17 cellular contexts compared by ENCODE assay signal in genomic region chr12:13116971-13117370, GRCh38. TPM values are rescaled to one million over a fixed set of nuclear protein-coding genes. Genes with fewer than 3 reads are reported as not detected.
A peak's percentile ranks its signal among the peaks of the same experiment; 100 is the strongest.
DNase-seq lines count a peak whose midpoint lies in the region; ATAC-seq and TF ChIP-seq lines count a peak whose summit lies in the region.
"Had no signal": no experiment of that assay in that cellular context is flagged by ENCODE, and none has a peak within 500 bp of the region (broad histone marks: within the 10 kb centered on the region; RNA-seq: fewer than 3 reads in every experiment).

No MANE protein-coding gene starts in this region.

- H3K36me3 Mint-ChIP-seq in nephron progenitor cell (ENCODE audit: low read depth) (no peaks in the 10 kb centered on the region), type B pancreatic cell (peaks cover 13% of the 10 kb centered on the region)
- H3K36me3 Mint-ChIP-seq: CD8-positive, alpha-beta memory T cell had no signal

- no peak overlapping the region for H4K5ac ChIP-seq in IMR-90 (ENCODE audit: low read depth, low read length)

- peaks cover 10% of the 10 kb centered on the region for H3K9me3 Mint-ChIP-seq in nephron progenitor cell
- H3K9me3 Mint-ChIP-seq in type B pancreatic cell, result peaks cover 2% of the 10 kb centered on the region
- H3K9me3 Mint-ChIP-seq: CD8-positive, alpha-beta memory T cell had no signal

- no peak for DNase-seq in IMR-90
- no peak for DNase-seq in heart right ventricle
- no peak for DNase-seq in nephron progenitor cell
- DNase-seq in type B pancreatic cell (ENCODE audit: extremely low spot score, unreplicated experiment), result no peak
- DNase-seq in stimulated activated CD8-positive, alpha-beta memory T cell treated with anti-CD3 and anti-CD28 coated beads, Interleukin-4, amount 100 ng/mL, for 48 hours, result no peak
- no peak for DNase-seq in KG1 (lab: John Stamatoyannopoulos, UW)
- DNase-seq: CD8-positive, alpha-beta memory T cell; DMS79 treated with DMSO at 0.1 percent for 48 hours; GOT3; Karpas-422; MG63; NCI-H1092; NCI-H146; NCI-H2081 treated with DMSO at 0.1 percent for 48 hours had no signal

- no peak overlapping the region for H2BK15ac ChIP-seq in IMR-90 (ENCODE audit: low read depth, low read length)

- TF ChIP-seq CTCF in IMR-90 (conservative IDR thresholded peaks at IDR 0.05; ENCODE audit: low read depth, low read length), result no peak
- TF ChIP-seq CTCF in heart right ventricle (IDR thresholded peaks at IDR 0.05), result no peak
- TF ChIP-seq CTCF in nephron progenitor cell (IDR thresholded peaks at IDR 0.05), result no peak
- TF ChIP-seq CTCF in type B pancreatic cell (conservative IDR thresholded peaks at IDR 0.05), result no peak

- ATAC-seq in IMR-90 (ENCODE audit: low read depth) (no peak), heart right ventricle (peak in 7 of 8 donors; percentile 22 to 55 (median 39)), GM21619 (IDR thresholded peaks at IDR 0.05; ENCODE audit: unreplicated experiment) (no peak)

- no TSS peak for BruUV-seq in IMR-90 (replicated peaks; lab: Mats Ljungman, UMichigan)

- H3K27me3 Mint-ChIP-seq in nephron progenitor cell (ENCODE audit: low read depth, poor library complexity) (peaks cover 1% of the 10 kb centered on the region), type B pancreatic cell (peaks cover 9% of the 10 kb centered on the region)

- H4K91ac ChIP-seq in IMR-90 (ENCODE audit: insufficient read depth, low read depth, low read length), result no peak overlapping the region

- no peak overlapping the region for H2BK5ac ChIP-seq in IMR-90 (ENCODE audit: low read depth, low read length, poor library complexity, severe bottlenecking)

- no peak overlapping the region for H3K18ac ChIP-seq in IMR-90 (ENCODE audit: low read depth, low read length)

- H3K27me3 ChIP-seq in IMR-90 (ENCODE audit: control insufficient read depth, insufficient read depth, low read length), result no peaks in the 10 kb centered on the region
- H3K27me3 ChIP-seq in heart right ventricle, result no peaks in the 10 kb centered on the region
- H3K27me3 ChIP-seq: BLaER1 treated with 17β-estradiol and CSF1 and Interleukin-3, amounts not matched to agents 10 nM and 100 nM; MG63 had no signal

- H2BK120ac ChIP-seq in IMR-90 (ENCODE audit: low read depth, low read length), result no peak overlapping the region

- no peak overlapping the region for H2AK5ac ChIP-seq in IMR-90 (ENCODE audit: low read depth, low read length)

- intact Hi-C loops in IMR-90 (cut with micrococcal nuclease), result no loop called here
- intact Hi-C loops in heart right ventricle (cut with DNase I), result loop anchor here in 2 of 10 donors (5.0 kb wide), 2 partner anchors 35 to 80 kb away; partner anchors contain the start of gene EMP1 (in 1 of the 2)

- H3K4me3 ChIP-seq in IMR-90 (ENCODE audit: insufficient read depth, low read depth, low read length), result no peak overlapping the region
- no peak overlapping the region for H3K4me3 ChIP-seq in heart right ventricle
- H3K4me3 ChIP-seq: A549; BLaER1 treated with 17β-estradiol and CSF1 and Interleukin-3, amounts not matched to agents 10 nM and 100 nM; MG63 had no signal

- no peak overlapping the region for H4K8ac ChIP-seq in IMR-90 (ENCODE audit: low read depth in 2 of 2, low read length in 2 of 2)

- H3K27ac ChIP-seq in IMR-90 (ENCODE audit: insufficient read depth, low read length) (no peak overlapping the region), heart right ventricle (peak overlapping the region in 6 of 10 donors; percentile 5 to 34 (median 26))
- H3K27ac ChIP-seq: A549; BLaER1 treated with 17β-estradiol and CSF1 and Interleukin-3, amounts not matched to agents 10 nM and 100 nM had no signal

- no peak overlapping the region for H3K4ac ChIP-seq in IMR-90 (ENCODE audit: low read depth, low read length)

- H3K14ac ChIP-seq in IMR-90 (replicated peaks; ENCODE audit: low read depth, low read length), result no peak overlapping the region

- H3K4me3 Mint-ChIP-seq in nephron progenitor cell (no peak overlapping the region), type B pancreatic cell (no peak overlapping the region)
- H3K4me3 Mint-ChIP-seq: CD8-positive, alpha-beta memory T cell had no signal

- CTCF ChIA-PET in IMR-90 (lab: Yijun Ruan, JAX), result no interaction called here

- peaks cover 2% of the 10 kb centered on the region; the same call in 1 of the 2 replicates for H3K4me1 ChIP-seq in IMR-90 (ENCODE audit: control insufficient read depth, insufficient read depth, low read length)
- peaks cover 7 to 46% (median 31%) of the 10 kb centered on the region in 9 donors for H3K4me1 ChIP-seq in heart right ventricle

- in situ Hi-C loops in IMR-90 (cut with MboI; ENCODE audit: low sequenced_read_pairs), result no loop called here

- H3K79me1 ChIP-seq in IMR-90 (ENCODE audit: low read depth in 1 of 2, low read length in 2 of 2), result no peaks in the 10 kb centered on the region

- no peak overlapping the region for H3K23ac ChIP-seq in IMR-90 (ENCODE audit: low read depth, low read length)

- dilution Hi-C loops in IMR-90 (cut with HindIII; ENCODE audit: low sequenced_read_pairs, unreplicated experiment), result no loop called here

- no peaks in the 10 kb centered on the region for H4K20me1 ChIP-seq in IMR-90 (ENCODE audit: insufficient read depth, low read length)
- H4K20me1 ChIP-seq: BLaER1 treated with 17β-estradiol and CSF1 and Interleukin-3, amounts not matched to agents 10 nM and 100 nM had no signal

- no peak for TF ChIP-seq RAD21 in IMR-90 (IDR thresholded peaks at IDR 0.05; ENCODE audit: low read length)

- H3K27ac Mint-ChIP-seq in nephron progenitor cell, result peak overlapping the region; percentile 10
- H3K27ac Mint-ChIP-seq in type B pancreatic cell, result peak overlapping the region; percentile 34

- POLR2A ChIA-PET in IMR-90 (lab: Charles Lee; ENCODE audit: unreplicated experiment), result no interaction called here

- H3K56ac ChIP-seq in IMR-90 (ENCODE audit: extremely low read depth, insufficient read depth, low read length), result no peak overlapping the region

- H3K4me1 Mint-ChIP-seq in nephron progenitor cell (peaks cover 43% of the 10 kb centered on the region), type B pancreatic cell (ENCODE audit: unreplicated experiment) (peaks cover 12% of the 10 kb centered on the region)
- H3K4me1 Mint-ChIP-seq: CD8-positive, alpha-beta memory T cell had no signal

- no peaks in the 10 kb centered on the region for H3K36me3 ChIP-seq in IMR-90 (ENCODE audit: control insufficient read depth, insufficient read depth, low read length)
- no peaks in the 10 kb centered on the region for H3K36me3 ChIP-seq in heart right ventricle
- H3K36me3 ChIP-seq: BLaER1 treated with 17β-estradiol and CSF1 and Interleukin-3, amounts not matched to agents 10 nM and 100 nM; MG63 had no signal

- TF ChIP-seq POLR2A in IMR-90 (IDR thresholded peaks at IDR 0.05; ENCODE audit: low read depth, low read length), result no peak

- no peak overlapping the region for H2BK20ac ChIP-seq in IMR-90 (ENCODE audit: low read depth, low read length)

- no peak overlapping the region for H2AK9ac ChIP-seq in IMR-90 (replicated peaks; ENCODE audit: low read depth, low read length, poor library complexity)

- H3K9me3 ChIP-seq in IMR-90 (ENCODE audit: control insufficient read depth, insufficient read depth, low read length), result peaks cover 1% of the 10 kb centered on the region
- H3K9me3 ChIP-seq in heart right ventricle, result peaks cover 0 to 3% (median 0%) of the 10 kb centered on the region in 11 donors
- H3K9me3 ChIP-seq: A549 had no signal

- no peak overlapping the region for H3K9ac ChIP-seq in IMR-90 (ENCODE audit: low read depth, low read length)
- H3K9ac ChIP-seq: BLaER1 treated with 17β-estradiol and CSF1 and Interleukin-3, amounts not matched to agents 10 nM and 100 nM had no signal

- WGBS in IMR-90 (ENCODE audit: extremely low coverage in 2 of 2, insufficient read length in 1 of 2), 2 experiments, result 83% methylated on average over 1 of the region's 6 CpGs; no CpG with 5 or more reads in 1 of the 2 experiments
- 52 to 62% methylated on average over 6 of the region's 6 CpGs for WGBS in heart right ventricle, 2 donors

- no peak overlapping the region for H3K4me2 ChIP-seq in IMR-90 (ENCODE audit: low read depth, low read length)
- H3K4me2 ChIP-seq: A549 had no signal

- 0 out of 2 replicates have a peak, but pooled peaks cover 2% of the 10 kb centered on the region for H3K9me1 ChIP-seq in IMR-90 (ENCODE audit: insufficient read depth, low read length)

- peak overlapping the region; percentile 41 for H2AFZ ChIP-seq in IMR-90 (replicated peaks; ENCODE audit: low read length, poor library complexity)

TF ChIP-seq in IMR-90, 13 proteins besides CTCF, POLR2A, EP300 and RAD21 (continues in another document):
- TF ChIP-seq USF2 (IDR thresholded peaks at IDR 0.05; ENCODE audit: low read depth, low read length) (no peak), FOS (IDR thresholded peaks at IDR 0.05; ENCODE audit: low read depth, low read length) (no peak), ELK1 (IDR thresholded peaks at IDR 0.05; ENCODE audit: borderline replicate concordance, low read depth, low read length) (no peak), CEBPB (IDR thresholded peaks at IDR 0.05; ENCODE audit: low read depth, low read length) (no peak), NFE2L2 (IDR thresholded peaks at IDR 0.05; ENCODE audit: low read depth, low read length) (no peak), CHD1 (IDR thresholded peaks at IDR 0.05; ENCODE audit: low read depth, low read length) (no peak), RCOR1 (IDR thresholded peaks at IDR 0.05; ENCODE audit: insufficient replicate concordance, low read length) (no peak), MXI1 (IDR thresholded peaks at IDR 0.05; ENCODE audit: borderline replicate concordance, low read depth, low read length) (no peak)

RNA-seq across cellular contexts. Expression of gene GSG1, which starts 13.5 kb away (rescaled TPM):
- 2.5 and 2.9 TPM in 2 replicates for total RNA-seq in IMR-90 (2012; rRNA removed)
- 1.8 and 2.1 TPM in 2 replicates for polyA plus RNA-seq in IMR-90 (2012; rRNA removed)
- 1.6 and 2.0 TPM in 2 replicates for polyA plus RNA-seq in IMR-90 (2012; cell fraction: cytosol; rRNA removed)
- 0.99 and 1.5 TPM in 2 replicates for polyA plus RNA-seq in IMR-90 (2012; cell fraction: nucleus; rRNA removed; ENCODE audit: low replicate concordance)
- total RNA-seq in heart right ventricle, result not detected
- polyA plus RNA-seq in heart right ventricle, result not detected
- total RNA-seq in type B pancreatic cell (ENCODE audit: low replicate concordance), result 0.36 and 2.0 TPM in 2 replicates
- total RNA-seq: CD8-positive, alpha-beta memory T cell had no signal
- polyA plus RNA-seq: CD8-positive, alpha-beta memory T cell had no signal

Comparison
In these comparisons a context has a peak if more than half of its experiments do, and no peak if none do; other contexts are left out.
1. ATAC-seq: peak in heart right ventricle (7 of 8); none in IMR-90 (single experiment) and GM21619 (single experiment).